In the genomic region with DNA sequence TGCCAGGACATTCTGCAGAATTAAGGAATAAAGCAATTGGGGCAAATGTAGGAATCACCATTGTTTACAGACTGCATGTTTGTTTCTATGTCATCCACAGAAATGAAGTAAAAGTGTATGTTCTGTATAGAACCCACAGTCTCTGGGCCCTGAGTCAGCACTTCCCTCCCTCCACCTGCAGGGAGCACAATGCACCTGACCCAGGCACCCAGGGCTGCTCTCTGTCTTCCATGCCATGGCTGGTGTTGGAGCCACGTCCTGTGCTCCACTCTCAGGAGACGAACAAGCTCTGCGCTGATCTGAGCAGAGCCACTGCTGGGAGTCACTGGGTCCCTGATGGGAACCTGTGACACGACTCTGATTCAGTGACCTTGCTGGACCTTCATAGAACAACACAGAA, we compare ENCODE assay signal across 7 cellular contexts.
DNase-seq lines count a peak whose midpoint lies in the region; ATAC-seq, FAIRE-seq and TF ChIP-seq lines count a peak whose summit lies in the region.
"Not testable (repeated sequence)": the region's sequence is repeated elsewhere in the genome, so short reads cannot be mapped to it uniquely, and the experiment has no call there.

No MANE protein-coding gene starts in this region.

- intact Hi-C loops in CD4-positive, alpha-beta memory T cell (cut with micrococcal nuclease) = loop anchor here (2.0 kb wide), 1 partner anchor 50 kb away; no protein-coding TSS in a partner anchor
- intact Hi-C loops in natural killer cell (cut with micrococcal nuclease) = not testable (repeated sequence)

- not testable (repeated sequence) for H3K27ac ChIP-seq in CD4-positive, alpha-beta memory T cell (ENCODE audit: low read depth, low read length)

- ATAC-seq in T-helper 17 cell = peak; percentile 82
- ATAC-seq in activated CD8-positive, alpha-beta T cell treated with anti-CD3 and anti-CD28 coated beads, Interleukin-2, amount 10 ng/mL, durations not matched to agents 7 days and 5 days = peak; percentile 51
- ATAC-seq in natural killer cell = peak; percentile 42 to 75 (median 67)

- CTCF ChIA-PET in CD4-positive, alpha-beta memory T cell (lab: Charles Lee; ENCODE audit: partially characterized antibody) = interaction anchor here (0.8 to 5.0 kb wide), 27 partner anchors 8 to 353 kb away, joined by 3 to 64 read pairs (median 6); no protein-coding TSS in a partner anchor
- CTCF ChIA-PET in activated CD8-positive, alpha-beta T cell treated with anti-CD3 and anti-CD28 coated beads, Interleukin-2, amount 10 ng/mL, durations not matched to agents 7 days and 5 days (lab: Charles Lee) = interaction anchor here (0.7 to 10.6 kb wide), 24 partner anchors 9 to 352 kb away, joined by 3 to 154 read pairs (median 5); no protein-coding TSS in a partner anchor
- CTCF ChIA-PET in activated naive CD4-positive, alpha-beta T cell treated with anti-CD3 and anti-CD28 coated beads, Interleukin-2, amount 10 ng/mL, durations not matched to agents 7 days and 5 days (lab: Charles Lee) = interaction anchor here (0.7 to 4.0 kb wide), 31 partner anchors 9 to 353 kb away, joined by 3 to 32 read pairs (median 4); no protein-coding TSS in a partner anchor

- not testable (repeated sequence) for H3K9me3 ChIP-seq in CD4-positive, alpha-beta memory T cell (ENCODE audit: control insufficient read depth in 1 of 2, low read length in 2 of 2); T-helper 17 cell (ENCODE audit: control insufficient read depth, low read length, poor library complexity, severe bottlenecking)

- H3K4me3 Mint-ChIP-seq in CD4-positive, alpha-beta memory T cell; T-helper 17 cell; activated CD8-positive, alpha-beta T cell treated with anti-CD3 and anti-CD28 coated beads, Interleukin-2, amount 10 ng/mL, durations not matched to agents 7 days and 5 days; activated naive CD4-positive, alpha-beta T cell treated with anti-CD3 and anti-CD28 coated beads, Interleukin-2, amount 10 ng/mL, durations not matched to agents 7 days and 5 days; natural killer cell: not testable (repeated sequence)

- H3K27ac Mint-ChIP-seq in CD4-positive, alpha-beta memory T cell = peak overlapping the region in 1 of 7 donors; percentile 14
- H3K27ac Mint-ChIP-seq in T-helper 17 cell; activated CD8-positive, alpha-beta T cell treated with anti-CD3 and anti-CD28 coated beads, Interleukin-2, amount 10 ng/mL, durations not matched to agents 7 days and 5 days; activated naive CD4-positive, alpha-beta T cell treated with anti-CD3 and anti-CD28 coated beads, Interleukin-2, amount 10 ng/mL, durations not matched to agents 7 days and 5 days; natural killer cell: not testable (repeated sequence)

- peak in 4 of 5 donors; percentile 6 to 23 (median 9) for DNase-seq in CD4-positive, alpha-beta memory T cell
- not testable (repeated sequence) for DNase-seq in T-helper 17 cell; activated CD8-positive, alpha-beta T cell treated with anti-CD3 and anti-CD28 coated beads, Interleukin-2, amount 10 ng/mL, durations not matched to agents 7 days and 5 days; bronchial epithelial cell (ENCODE audit: low read depth); natural killer cell
- DNase-seq in activated naive CD4-positive, alpha-beta T cell treated with anti-CD3 and anti-CD28 coated beads, Interleukin-2, amount 10 ng/mL, durations not matched to agents 7 days and 5 days = peak; percentile 34

- not testable (repeated sequence) for H3K36me3 ChIP-seq in CD4-positive, alpha-beta memory T cell (ENCODE audit: insufficient read depth, low read length); bronchial epithelial cell (ENCODE audit: control insufficient read depth, insufficient read depth, low read length)

- not testable (repeated sequence) for H3K36me3 Mint-ChIP-seq in CD4-positive, alpha-beta memory T cell; T-helper 17 cell (ENCODE audit: low read depth); activated CD8-positive, alpha-beta T cell treated with anti-CD3 and anti-CD28 coated beads, Interleukin-2, amount 10 ng/mL, durations not matched to agents 7 days and 5 days (ENCODE audit: low read depth); activated naive CD4-positive, alpha-beta T cell treated with anti-CD3 and anti-CD28 coated beads, Interleukin-2, amount 10 ng/mL, durations not matched to agents 7 days and 5 days; natural killer cell

- not testable (repeated sequence) for H3K4me1 ChIP-seq in CD4-positive, alpha-beta memory T cell (ENCODE audit: insufficient read depth, low read length)

- H3K9me3 Mint-ChIP-seq in CD4-positive, alpha-beta memory T cell; activated CD8-positive, alpha-beta T cell treated with anti-CD3 and anti-CD28 coated beads, Interleukin-2, amount 10 ng/mL, durations not matched to agents 7 days and 5 days (ENCODE audit: insufficient read depth); activated naive CD4-positive, alpha-beta T cell treated with anti-CD3 and anti-CD28 coated beads, Interleukin-2, amount 10 ng/mL, durations not matched to agents 7 days and 5 days; natural killer cell: not testable (repeated sequence)

- TF ChIP-seq CTCF in GM12873 (IDR thresholded peaks at IDR 0.05; ENCODE audit: insufficient read depth, low read depth, low read length, missing control alignments) = peak; percentile 32
- not testable (repeated sequence) for TF ChIP-seq CTCF in bronchial epithelial cell (IDR thresholded peaks at IDR 0.05; ENCODE audit: insufficient read depth, low read length, severe bottlenecking); natural killer cell (IDR thresholded peaks at IDR 0.05)

- H3K27me3 ChIP-seq in CD4-positive, alpha-beta memory T cell (ENCODE audit: insufficient read depth, low read length); bronchial epithelial cell (ENCODE audit: control insufficient read depth, insufficient read depth, low read length): not testable (repeated sequence)

- H3K27me3 Mint-ChIP-seq in CD4-positive, alpha-beta memory T cell; T-helper 17 cell; activated CD8-positive, alpha-beta T cell treated with anti-CD3 and anti-CD28 coated beads, Interleukin-2, amount 10 ng/mL, durations not matched to agents 7 days and 5 days (ENCODE audit: low read depth); natural killer cell (ENCODE audit: low read depth in 2 of 2): not testable (repeated sequence)
- H3K27me3 Mint-ChIP-seq in activated naive CD4-positive, alpha-beta T cell treated with anti-CD3 and anti-CD28 coated beads, Interleukin-2, amount 10 ng/mL, durations not matched to agents 7 days and 5 days = peaks cover 20% of the 10 kb centered on the region

- POLR2A ChIA-PET in CD4-positive, alpha-beta memory T cell (lab: Charles Lee; ENCODE audit: partially characterized antibody) = interaction anchor here (0.9 to 2.8 kb wide), 5 partner anchors 39 to 353 kb away, joined by 3 to 11 read pairs (median 5); no protein-coding TSS in a partner anchor
- POLR2A ChIA-PET in activated CD8-positive, alpha-beta T cell treated with anti-CD3 and anti-CD28 coated beads, Interleukin-2, amount 10 ng/mL, durations not matched to agents 7 days and 5 days (lab: Charles Lee) = not testable (repeated sequence)

- H3K4me3 ChIP-seq in CD4-positive, alpha-beta memory T cell (ENCODE audit: low read length in 2 of 2); bronchial epithelial cell (ENCODE audit: low read depth, low read length): not testable (repeated sequence)

- H3K4me1 Mint-ChIP-seq in CD4-positive, alpha-beta memory T cell = peaks cover 1 to 11% (median 6%) of the 10 kb centered on the region in 4 donors
- H3K4me1 Mint-ChIP-seq in T-helper 17 cell; activated CD8-positive, alpha-beta T cell treated with anti-CD3 and anti-CD28 coated beads, Interleukin-2, amount 10 ng/mL, durations not matched to agents 7 days and 5 days (ENCODE audit: low read depth); activated naive CD4-positive, alpha-beta T cell treated with anti-CD3 and anti-CD28 coated beads, Interleukin-2, amount 10 ng/mL, durations not matched to agents 7 days and 5 days; natural killer cell: not testable (repeated sequence)

- peak; percentile 60 for FAIRE-seq in bronchial epithelial cell (lab: Jason Lieb, UNC)
